Comparison of ENCODE assay signal across 9 cellular contexts in genomic region chr2:15636972-15637785, GRCh38. TPM values are rescaled to one million over a fixed set of nuclear protein-coding genes. Genes with fewer than 3 reads are reported as not detected.
DNase-seq lines count a peak whose midpoint lies in the region; ATAC-seq and TF ChIP-seq lines count a peak whose summit lies in the region.
"Had no signal": no experiment of that assay in that cellular context is flagged by ENCODE, and none has a peak within 500 bp of the region (broad histone marks: within the 10 kb centered on the region; RNA-seq: fewer than 3 reads in every experiment).

No MANE protein-coding gene starts in this region.

- no peak overlapping the region for H3K27ac ChIP-seq in CD4-positive, alpha-beta memory T cell (ENCODE audit: low read depth, low read length)
- peak overlapping the region in 1 of 4 donors; percentile 5 for H3K27ac ChIP-seq in esophagus muscularis mucosa (replicated peaks in 1 of 4)
- H3K27ac ChIP-seq in stomach, result no peak overlapping the region

- WGBS in esophagus muscularis mucosa, result 4% methylated on average over 6 of the region's 6 CpGs
- 9 to 13% (median 11%) methylated on average over 6 of the region's 6 CpGs for WGBS in stomach, 5 donors

- ATAC-seq in GM19025 (IDR thresholded peaks at IDR 0.05; ENCODE audit: low read depth, unreplicated experiment), result peak; percentile 86
- ATAC-seq in HG03135 (IDR thresholded peaks at IDR 0.05; ENCODE audit: unreplicated experiment), result peak; percentile 91
- peak; percentile 51 to 69 for ATAC-seq in natural killer cell treated with Interleukin-12 subunit alpha and Interleukin-12 subunit beta and Interleukin-15 and Interleukin-18, amount 100 ng/mL, for 72 hours

- DNase-seq in CD4-positive, alpha-beta memory T cell, result peak; percentile 31 to 48 (median 40)
- peak; percentile 68 for DNase-seq in NCI-H460 (ENCODE audit: extremely low read depth, low read depth)
- peak; percentile 8 to 12 for DNase-seq in activated CD8-positive, alpha-beta memory T cell treated with anti-CD3 and anti-CD28 coated beads for 4 hours (ENCODE audit: low read depth in 2 of 2)
- no peak for DNase-seq in esophagus muscularis mucosa (ENCODE audit: extremely low spot score)
- peak; percentile 70 for DNase-seq in natural killer cell treated with Interleukin-12 subunit alpha and Interleukin-12 subunit beta and Interleukin-15 and Interleukin-18, amount 100 ng/mL, for 72 hours (ENCODE audit: low spot score)
- peak; percentile 73 for DNase-seq in stomach

- TF ChIP-seq CTCF in esophagus muscularis mucosa (IDR thresholded peaks at IDR 0.05) (peak; percentile 77 to 89 (median 86)), stomach (IDR thresholded peaks at IDR 0.05) (peak in 5 of 7 experiments; percentile 53 to 86 (median 80))

- no peaks in the 10 kb centered on the region for H3K27me3 ChIP-seq in CD4-positive, alpha-beta memory T cell (ENCODE audit: insufficient read depth, low read length)
- H3K27me3 ChIP-seq in esophagus muscularis mucosa (no peaks in the 10 kb centered on the region), stomach (no peaks in the 10 kb centered on the region)

- H3K4me3 ChIP-seq in CD4-positive, alpha-beta memory T cell (ENCODE audit: low read length in 2 of 2), result no peak overlapping the region
- H3K4me3 ChIP-seq in esophagus muscularis mucosa (no peak overlapping the region), stomach (no peak overlapping the region)

- no peaks in the 10 kb centered on the region for H3K27me3 Mint-ChIP-seq in CD4-positive, alpha-beta memory T cell
- H3K27me3 Mint-ChIP-seq in natural killer cell treated with Interleukin-12 subunit alpha and Interleukin-12 subunit beta and Interleukin-15 and Interleukin-18, amount 100 ng/mL, for 72 hours, result no peaks in the 10 kb centered on the region
- H3K27me3 Mint-ChIP-seq: activated naive CD4-positive, alpha-beta T cell treated with anti-CD3 and anti-CD28 coated beads, Interleukin-2, amount 50 U/mL, for 24 hours had no signal

- intact Hi-C loops in CD4-positive, alpha-beta memory T cell (cut with micrococcal nuclease), result loop anchor here (5.0 kb wide), 1 partner anchor 685 kb away; no protein-coding TSS in a partner anchor
- intact Hi-C loops in esophagus muscularis mucosa (cut with DNase I) (loop anchor here (2.0 to 5.0 kb wide), 4 partner anchors 300 to 972 kb away; no protein-coding TSS in a partner anchor), stomach (cut with DNase I; ENCODE audit: low total_unique reads) (loop anchor here (10.0 kb wide), 1 partner anchor 858 kb away; no protein-coding TSS in a partner anchor)

- POLR2A ChIA-PET in CD4-positive, alpha-beta memory T cell (lab: Charles Lee; ENCODE audit: partially characterized antibody), result no interaction called here

- no peaks in the 10 kb centered on the region for H3K9me3 ChIP-seq in CD4-positive, alpha-beta memory T cell (ENCODE audit: control insufficient read depth in 1 of 2, low read length in 2 of 2)
- H3K9me3 ChIP-seq in esophagus muscularis mucosa, result no peaks in the 10 kb centered on the region
- peaks cover 0 to 3% (median 0%) of the 10 kb centered on the region in 4 donors for H3K9me3 ChIP-seq in stomach

- no peak overlapping the region for H3K4me3 Mint-ChIP-seq in CD4-positive, alpha-beta memory T cell
- no peak overlapping the region for H3K4me3 Mint-ChIP-seq in natural killer cell treated with Interleukin-12 subunit alpha and Interleukin-12 subunit beta and Interleukin-15 and Interleukin-18, amount 100 ng/mL, for 72 hours
- H3K4me3 Mint-ChIP-seq: activated naive CD4-positive, alpha-beta T cell treated with anti-CD3 and anti-CD28 coated beads, Interleukin-2, amount 50 U/mL, for 24 hours had no signal

- H3K9me3 Mint-ChIP-seq in CD4-positive, alpha-beta memory T cell, result peaks cover 0 to 9% (median 4%) of the 10 kb centered on the region in 8 donors
- H3K9me3 Mint-ChIP-seq in natural killer cell treated with Interleukin-12 subunit alpha and Interleukin-12 subunit beta and Interleukin-15 and Interleukin-18, amount 100 ng/mL, for 72 hours, result peaks cover 3% of the 10 kb centered on the region
- H3K9me3 Mint-ChIP-seq: activated naive CD4-positive, alpha-beta T cell treated with anti-CD3 and anti-CD28 coated beads, Interleukin-2, amount 50 U/mL, for 24 hours had no signal

- CTCF ChIA-PET in CD4-positive, alpha-beta memory T cell (lab: Charles Lee; ENCODE audit: partially characterized antibody), result interaction anchor here (0.9 to 5.6 kb wide), 4 partner anchors 8 to 972 kb away, joined by 3 to 29 read pairs (median 4); no protein-coding TSS in a partner anchor

- TF ChIP-seq EP300 in esophagus muscularis mucosa (IDR thresholded peaks at IDR 0.05) (no peak), stomach (IDR thresholded peaks at IDR 0.05) (no peak)

- peaks cover 0 to 5% (median 0%) of the 10 kb centered on the region in 4 donors for H3K4me1 Mint-ChIP-seq in CD4-positive, alpha-beta memory T cell
- H3K4me1 Mint-ChIP-seq in natural killer cell treated with Interleukin-12 subunit alpha and Interleukin-12 subunit beta and Interleukin-15 and Interleukin-18, amount 100 ng/mL, for 72 hours (ENCODE audit: low read depth in 2 of 2), result peaks cover 0 to 3% of the 10 kb centered on the region in 2 donors

- peak overlapping the region in 4 of 7 donors; percentile 11 to 80 (median 42) for H3K27ac Mint-ChIP-seq in CD4-positive, alpha-beta memory T cell
- H3K27ac Mint-ChIP-seq in natural killer cell treated with Interleukin-12 subunit alpha and Interleukin-12 subunit beta and Interleukin-15 and Interleukin-18, amount 100 ng/mL, for 72 hours, result no peak overlapping the region

- TF ChIP-seq POLR2A in esophagus muscularis mucosa (IDR thresholded peaks at IDR 0.05; ENCODE audit: low read depth) (no peak), stomach (IDR thresholded peaks at IDR 0.05) (no peak)

- H3K4me1 ChIP-seq in CD4-positive, alpha-beta memory T cell (ENCODE audit: insufficient read depth, low read length), result no peaks in the 10 kb centered on the region
- H3K4me1 ChIP-seq in esophagus muscularis mucosa (peaks cover 32 to 48% (median 39%) of the 10 kb centered on the region in 4 donors), stomach (peaks cover 0 to 46% (median 10%) of the 10 kb centered on the region in 4 donors)

- peaks cover 21 to 51% of the 10 kb centered on the region in 2 donors for H3K36me3 Mint-ChIP-seq in CD4-positive, alpha-beta memory T cell
- H3K36me3 Mint-ChIP-seq in natural killer cell treated with Interleukin-12 subunit alpha and Interleukin-12 subunit beta and Interleukin-15 and Interleukin-18, amount 100 ng/mL, for 72 hours, result peaks cover 13% of the 10 kb centered on the region

- H3K36me3 ChIP-seq in CD4-positive, alpha-beta memory T cell (ENCODE audit: insufficient read depth, low read length), result peaks cover 12% of the 10 kb centered on the region
- H3K36me3 ChIP-seq in esophagus muscularis mucosa (peaks cover 9 to 44% (median 32%) of the 10 kb centered on the region in 4 donors), stomach (peaks cover 4 to 47% (median 43%) of the 10 kb centered on the region in 4 donors)

RNA-seq across cellular contexts. Expression of gene DDX1, which starts 45.5 kb away (rescaled TPM):
- total RNA-seq in CD4-positive, alpha-beta memory T cell, result 10 to 100 TPM; 58.3 to 61.7 TPM
- polyA plus RNA-seq in CD4-positive, alpha-beta memory T cell, result 10 to 100 TPM; 53.3 to 55.9 TPM
- 64.4 and 82.6 TPM in 2 replicates for total RNA-seq in NCI-H460 (2014; rRNA removed; shearing (Covaris generic))
- 90.1 and 96.8 TPM in 2 replicates for polyA plus RNA-seq in NCI-H460 (2014; cell fraction: nucleus; rRNA removed)
- total RNA-seq in esophagus muscularis mucosa (10 to 100 TPM; 58.3 to 90.5 (median 60.8) TPM), stomach (10 to 100 TPM; 26.8 to 98.2 (median 46.1) TPM)
- total RNA-seq in natural killer cell treated with Interleukin-12 subunit alpha and Interleukin-12 subunit beta and Interleukin-15 and Interleukin-18, amount 100 ng/mL, for 72 hours, result 10 to 100 TPM; 89.2 to 91.6 TPM
- 10 to 100 TPM; 57.2 to 64.5 (median 57.5) TPM for polyA plus RNA-seq in stomach

Comparison
In these comparisons a context has a peak if more than half of its experiments do, and no peak if none do; other contexts are left out.
1. H3K27ac Mint-ChIP-seq: peak in CD4-positive, alpha-beta memory T cell (4 of 7); none in natural killer cell treated with Interleukin-12 subunit alpha and Interleukin-12 subunit beta and Interleukin-15 and Interleukin-18, amount 100 ng/mL, for 72 hours (0 of 2).
2. Peak in every context shown above with its lines, with median percentiles within 50 percentile points of each other: ATAC-seq.